ENCODE assay signal across 8 cellular contexts in genomic region chrX:138073626-138074025, GRCh38.
"Had no signal": no experiment of that assay in that cellular context is flagged by ENCODE, and none has a peak within 500 bp of the region (broad histone marks: within the 10 kb centered on the region; RNA-seq: fewer than 3 reads in every experiment).

No MANE protein-coding gene starts in this region.

- H3K4me3 Mint-ChIP-seq: GM23338, H9 had no signal

- H3K9me3 Mint-ChIP-seq: GM23338 had no signal

- H3K4me3 ChIP-seq: GM23338, K562 had no signal

- H3K4me1 Mint-ChIP-seq: GM23338 had no signal

- DNase-seq: H9, HCEC 1CT, IMR-90 had no signal

- ATAC-seq: GM23338, K562 had no signal

- FAIRE-seq: H1, H54, HTR-8/SVneo, K562 had no signal
